8 cellular contexts compared by ENCODE assay signal in the genomic region with DNA sequence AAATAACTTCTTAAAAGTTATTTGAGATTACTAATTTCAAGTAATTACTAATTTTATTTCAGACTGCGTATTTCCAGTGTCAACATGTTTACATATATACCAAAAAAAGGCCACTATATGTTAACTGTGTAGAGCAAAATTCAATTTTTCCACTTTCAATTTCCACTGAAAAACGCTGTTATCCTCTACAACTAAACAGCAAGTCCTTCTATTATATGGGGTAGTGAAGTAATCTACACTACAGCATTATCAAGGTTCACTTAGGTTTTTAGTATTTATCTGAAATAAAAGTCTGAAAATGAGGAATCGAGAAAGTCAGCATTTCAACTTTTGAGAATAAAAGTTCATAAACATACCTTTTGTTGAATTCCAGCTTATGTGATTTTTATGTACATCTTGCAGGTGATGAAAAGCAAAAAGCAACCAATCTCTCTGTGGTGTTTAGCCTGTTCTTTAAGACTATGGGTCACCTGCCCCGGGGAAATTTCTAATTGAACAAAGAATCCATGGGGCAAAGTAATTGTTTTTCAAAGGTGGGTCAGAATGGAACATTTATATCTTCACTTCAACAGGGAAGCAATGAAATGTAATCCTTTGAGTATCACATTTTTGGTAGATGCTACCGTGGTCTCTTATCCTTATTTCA. TPM values are rescaled to one million over a fixed set of nuclear protein-coding genes. Genes with fewer than 3 reads are reported as not detected.
A peak's percentile ranks its signal among the peaks of the same experiment; 100 is the strongest.
DNase-seq lines count a peak whose midpoint lies in the region; TF ChIP-seq lines count a peak whose summit lies in the region.

No MANE protein-coding gene starts in this region.

- H3K4me1 ChIP-seq in BLaER1 treated with 17β-estradiol and CSF1 and Interleukin-3, amounts not matched to agents 10 nM and 100 nM, result peaks cover 25 to 68% (median 35%) of the 10 kb centered on the region in 10 experiments
- H3K4me1 ChIP-seq in Karpas-422 (ENCODE audit: low read length), result peaks cover 81% of the 10 kb centered on the region
- H3K4me1 ChIP-seq in colonic mucosa, result peaks cover 6% of the 10 kb centered on the region

- peak overlapping the region; percentile 76 to 100 (median 89) for H3K27ac Mint-ChIP-seq in nephron

- H3K4me2 ChIP-seq in BLaER1 treated with 17β-estradiol and CSF1 and Interleukin-3, amounts not matched to agents 10 nM and 100 nM, result peak overlapping the region; percentile 78 to 98 (median 91)
- peak overlapping the region; percentile 77 for H3K4me2 ChIP-seq in Karpas-422 (ENCODE audit: low read depth, low read length, poor library complexity, severe bottlenecking)

- H3K79me2 ChIP-seq in Karpas-422 (ENCODE audit: low read length), result peaks cover 62% of the 10 kb centered on the region

- in situ Hi-C loops in G401 (cut with HindIII; ENCODE audit: low sequenced_read_pairs), result no loop called here

- H3K27me3 ChIP-seq in BLaER1 treated with 17β-estradiol and CSF1 and Interleukin-3, amounts not matched to agents 10 nM and 100 nM, result no peaks in the 10 kb centered on the region
- H3K27me3 ChIP-seq in Karpas-422 (ENCODE audit: low read length) (no peaks in the 10 kb centered on the region), colonic mucosa (no peaks in the 10 kb centered on the region)

- no peak for DNase-seq in Karpas-422
- no peak for DNase-seq in colonic mucosa
- DNase-seq in stimulated activated naive CD4-positive, alpha-beta T cell treated with Interleukin-2 at 50 U/mL for 16 hours (lab: John Stamatoyannopoulos, UW), result no peak
- DNase-seq in activated CD4-positive, CD25-positive, alpha-beta regulatory T cell (lab: John Stamatoyannopoulos, UW), result no peak
- DNase-seq in GM20000 (ENCODE audit: low spot score), result no peak
- DNase-seq in G401 (ENCODE audit: low spot score), result no peak

- peak overlapping the region in 10 of 11 experiments; percentile 4 to 98 (median 96); a peak in 18 of 22 replicates for H3K27ac ChIP-seq in BLaER1 treated with 17β-estradiol and CSF1 and Interleukin-3, amounts not matched to agents 10 nM and 100 nM
- no peak overlapping the region for H3K27ac ChIP-seq in Karpas-422 (ENCODE audit: low read length)
- peak overlapping the region; percentile 99 for H3K27ac ChIP-seq in colonic mucosa

- peak overlapping the region; percentile 97 to 100 (median 100) for H3K4me3 Mint-ChIP-seq in nephron

- no peaks in the 10 kb centered on the region for H3K27me3 Mint-ChIP-seq in nephron (ENCODE audit: low read depth)

- TF ChIP-seq CTCF in colonic mucosa (IDR thresholded peaks at IDR 0.05) (no peak), nephron (IDR thresholded peaks at IDR 0.05; ENCODE audit: unreplicated experiment in 3 of 3) (no peak), GM20000 (IDR thresholded peaks at IDR 0.05; ENCODE audit: extremely low read depth, missing control alignments) (no peak)

- H3K9me3 ChIP-seq in BLaER1 treated with 17β-estradiol and CSF1 and Interleukin-3, amounts not matched to agents 10 nM and 100 nM (replicated peaks in 1 of 11), result no peaks in the 10 kb centered on the region
- no peaks in the 10 kb centered on the region for H3K9me3 ChIP-seq in Karpas-422 (ENCODE audit: low read length)
- no peaks in the 10 kb centered on the region for H3K9me3 ChIP-seq in colonic mucosa

- peak overlapping the region; percentile 93 to 99 (median 98) for H3K4me3 ChIP-seq in BLaER1 treated with 17β-estradiol and CSF1 and Interleukin-3, amounts not matched to agents 10 nM and 100 nM
- H3K4me3 ChIP-seq in Karpas-422 (ENCODE audit: low read length) (peak overlapping the region; percentile 79), colonic mucosa (peak overlapping the region; percentile 82)

- peaks cover 54% of the 10 kb centered on the region for H3K36me3 Mint-ChIP-seq in nephron (ENCODE audit: low read depth)

- intact Hi-C loops in colonic mucosa (cut with DNase I), result loop anchor here (5.0 kb wide), 2 partner anchors 70 to 330 kb away; no protein-coding TSS in a partner anchor

- peaks cover 68 to 82% (median 81%) of the 10 kb centered on the region in 11 experiments for H4K20me1 ChIP-seq in BLaER1 treated with 17β-estradiol and CSF1 and Interleukin-3, amounts not matched to agents 10 nM and 100 nM
- peaks cover 60% of the 10 kb centered on the region; the same call in 1 of the 2 replicates for H4K20me1 ChIP-seq in Karpas-422 (ENCODE audit: insufficient read depth, low read depth, low read length)

- peak overlapping the region; percentile 97 to 100 (median 99) for H3K9ac ChIP-seq in BLaER1 treated with 17β-estradiol and CSF1 and Interleukin-3, amounts not matched to agents 10 nM and 100 nM
- H3K9ac ChIP-seq in Karpas-422 (ENCODE audit: low read length) (peak overlapping the region; percentile 27; the same call in 1 of the 2 replicates), colonic mucosa (ENCODE audit: low read depth in 2 of 2, low read length in 2 of 2) (peak overlapping the region; percentile 57 to 99)

- H3K9me3 Mint-ChIP-seq in nephron, result no peaks in the 10 kb centered on the region

- no peaks in the 10 kb centered on the region for H3K9me2 ChIP-seq in Karpas-422 (replicated peaks; ENCODE audit: insufficient read depth, low read length)

- H3K4me1 Mint-ChIP-seq in nephron, result peaks cover 47% of the 10 kb centered on the region

- no peak overlapping the region for H2AFZ ChIP-seq in Karpas-422 (ENCODE audit: low read length)

- H3K36me3 ChIP-seq in BLaER1 treated with 17β-estradiol and CSF1 and Interleukin-3, amounts not matched to agents 10 nM and 100 nM, result peaks cover 19 to 73% (median 64%) of the 10 kb centered on the region in 11 experiments
- H3K36me3 ChIP-seq in Karpas-422 (ENCODE audit: insufficient read depth, low read length), result peaks cover 30% of the 10 kb centered on the region
- no peaks in the 10 kb centered on the region for H3K36me3 ChIP-seq in colonic mucosa

RNA-seq across cellular contexts. Expression of gene BTG1, which starts 3.3 kb away (rescaled TPM):
- 6.8 and 12.4 TPM in 2 replicates for total RNA-seq in Karpas-422 (2014; rRNA removed; shearing (Covaris generic); ENCODE audit: low replicate concordance)
- 100 to 1,000 TPM in 1 of 2 donors, 10 to 100 TPM in 1; 87.1 to 152 TPM for total RNA-seq in colonic mucosa
- 0.10 and 0.68 TPM in 2 replicates for total RNA-seq in G401 (2014; rRNA removed; shearing (Covaris generic))

Comparison
In these comparisons a context has a peak if more than half of its experiments do, and no peak if none do; other contexts are left out.
1. H3K9ac ChIP-seq: peak in every context shown above with its lines; median percentile 99 in BLaER1 treated with 17β-estradiol and CSF1 and Interleukin-3, amounts not matched to agents 10 nM and 100 nM; 78 in colonic mucosa; 27 in Karpas-422.